Comparison of ENCODE assay signal across 7 cellular contexts in the genomic region with DNA sequence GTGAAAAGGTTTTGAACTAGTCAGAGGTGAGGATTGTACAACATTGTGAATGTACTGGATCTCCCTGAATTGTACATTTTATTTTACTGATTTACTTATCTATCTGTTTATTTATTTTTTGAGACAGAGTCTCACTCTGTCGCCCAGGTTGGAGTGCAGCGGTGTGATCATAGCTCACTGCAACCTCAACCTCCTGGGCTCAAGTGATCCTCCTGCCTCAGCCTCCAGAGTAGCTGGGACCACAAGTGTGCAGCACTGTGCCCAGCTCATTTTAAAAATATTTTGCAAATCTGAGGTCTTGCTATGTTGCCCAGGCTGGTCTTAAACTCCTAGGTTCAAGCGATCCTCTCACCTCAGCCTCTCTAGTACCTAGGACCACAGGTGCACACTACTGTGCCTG. TPM values are rescaled to one million over a fixed set of nuclear protein-coding genes. Genes with fewer than 3 reads are reported as not detected.
DNase-seq lines count a peak whose midpoint lies in the region; ATAC-seq, FAIRE-seq and TF ChIP-seq lines count a peak whose summit lies in the region.
"Not testable (repeated sequence)": the region's sequence is repeated elsewhere in the genome, so short reads cannot be mapped to it uniquely, and the experiment has no call there.

No MANE protein-coding gene starts in this region.

- in situ Hi-C loops in HepG2 (cut with HindIII; ENCODE audit: extremely low pct_ligation_motif_present, low pct_unique_long_range_greater_than_20kb): loop anchor here (5.0 kb wide), 2 partner anchors 138 to 422 kb away; partner anchors contain the start of gene BRI3

- not testable (repeated sequence) for TF ChIP-seq POLR2A in A549 (IDR thresholded peaks at IDR 0.05; ENCODE audit: low read length); HCT116 (IDR thresholded peaks at IDR 0.05; ENCODE audit: borderline replicate concordance, extremely low read depth, insufficient read depth, insufficient read length); endothelial cell of umbilical vein (IDR thresholded peaks at IDR 0.05; ENCODE audit: low read depth, low read length); HepG2 (IDR thresholded peaks at IDR 0.05; ENCODE audit: insufficient read depth in 1 of 2, low read depth in 2 of 2, low read length in 2 of 2)

- BruUV-seq in HCT116 (replicated peaks; lab: Mats Ljungman, UMichigan); PC-3 (replicated peaks; lab: Mats Ljungman, UMichigan); endothelial cell of umbilical vein (replicated peaks; lab: Mats Ljungman, UMichigan); HepG2 (replicated peaks; lab: Mats Ljungman, UMichigan): not testable (repeated sequence)

- H3K27me3 ChIP-seq in HCT116 (ENCODE audit: insufficient read depth, low read length); PC-3 (ENCODE audit: low read length); RWPE2 (ENCODE audit: insufficient read depth, poor library complexity, severe bottlenecking); endothelial cell of umbilical vein (ENCODE audit: control insufficient read depth in 2 of 2, insufficient read depth in 2 of 2, low read length in 2 of 2); HepG2 (ENCODE audit: control insufficient read depth in 1 of 2, insufficient read depth in 2 of 2, low read length in 2 of 2); smooth muscle cell (ENCODE audit: low read depth): not testable (repeated sequence)

- not testable (repeated sequence) for FAIRE-seq in A549 (lab: Jason Lieb, UNC); endothelial cell of umbilical vein (lab: Jason Lieb, UNC); HepG2 (lab: Jason Lieb, UNC)

- H3K4me2 ChIP-seq in A549: peak overlapping the region; percentile 63
- H3K4me2 ChIP-seq in HCT116 (ENCODE audit: low read length): peak overlapping the region; percentile 78
- not testable (repeated sequence) for H3K4me2 ChIP-seq in PC-3 (ENCODE audit: low read length); endothelial cell of umbilical vein (ENCODE audit: insufficient read depth, low read length); smooth muscle cell
- H3K4me2 ChIP-seq in HepG2 (ENCODE audit: low read depth, low read length): peak overlapping the region; percentile 98

- not testable (repeated sequence) for TF ChIP-seq RAD21 in A549 (conservative IDR thresholded peaks at IDR 0.05 in 1 of 2, IDR thresholded peaks at IDR 0.05 in 1 of 2); HCT116 (IDR thresholded peaks at IDR 0.05; ENCODE audit: low read depth); HepG2 (CRISPR knock-in tag; IDR thresholded peaks at IDR 0.05)

- H3K27ac ChIP-seq in A549 (peak overlapping the region; percentile 85 to 90), HCT116 (ENCODE audit: low read depth, low read length) (0 out of 2 replicates have a peak overlapping the region, but pooled peaks have one; percentile 78), PC-3 (ENCODE audit: low read length) (peak overlapping the region; percentile 79), RWPE2 (ENCODE audit: poor library complexity, severe bottlenecking) (peak overlapping the region; percentile 72), endothelial cell of umbilical vein (ENCODE audit: insufficient read depth, low read depth, low read length) (peak overlapping the region; percentile 69), HepG2 (ENCODE audit: extremely low read length, insufficient read depth, low read length) (peak overlapping the region; percentile 99), smooth muscle cell (ENCODE audit: low read depth) (peak overlapping the region; percentile 93)

- H3K4me3 ChIP-seq in A549; HCT116 (replicated peaks in 1 of 2; ENCODE audit: low read depth in 1 of 2, low read length in 2 of 2); PC-3 (ENCODE audit: low read length); RWPE2 (ENCODE audit: severe bottlenecking); endothelial cell of umbilical vein (replicated peaks in 1 of 3; ENCODE audit: insufficient read depth in 1 of 3, low read depth in 1 of 3, low read length in 3 of 3); smooth muscle cell: not testable (repeated sequence)
- peak overlapping the region; percentile 55 to 72 (median 72) for H3K4me3 ChIP-seq in HepG2 (replicated peaks in 1 of 3; ENCODE audit: insufficient read depth in 1 of 3, low read depth in 2 of 3, low read length in 3 of 3)

- H3K4me1 ChIP-seq in A549 (peaks cover 45% of the 10 kb centered on the region), HCT116 (ENCODE audit: control insufficient read depth in 1 of 2, insufficient read depth in 2 of 2, low read length in 2 of 2) (peaks cover 30 to 57% of the 10 kb centered on the region in 2 experiments), PC-3 (ENCODE audit: insufficient read depth, low read length) (peaks cover 33% of the 10 kb centered on the region), RWPE2 (ENCODE audit: insufficient read depth, poor library complexity, severe bottlenecking) (peaks cover 25% of the 10 kb centered on the region), endothelial cell of umbilical vein (ENCODE audit: control insufficient read depth, extremely low read depth, insufficient read depth, low read length) (peaks cover 13% of the 10 kb centered on the region), HepG2 (ENCODE audit: insufficient read depth, low read length) (peaks cover 55% of the 10 kb centered on the region)
- H3K4me1 ChIP-seq in smooth muscle cell (ENCODE audit: low read depth): not testable (repeated sequence)

- POLR2A ChIA-PET in A549 (lab: Yijun Ruan, JAX) (interaction anchor here (2.7 kb wide), 1 partner anchor 19 kb away, joined by 18 read pairs; the partner anchor contains the start of gene BAIAP2L1), HCT116 (lab: Charles Lee) (interaction anchor here (1.1 kb wide), 1 partner anchor 460 kb away, joined by 3 read pairs; no protein-coding TSS in a partner anchor), PC-3 (lab: Charles Lee; ENCODE audit: unreplicated experiment) (interaction anchor here (0.6 kb wide), 1 partner anchor 113 kb away, joined by 3 read pairs; no protein-coding TSS in a partner anchor), HepG2 (lab: Yijun Ruan, JAX) (interaction anchor here (1.4 to 6.4 kb wide), 2 partner anchors 18 to 49 kb away, joined by 3 to 103 read pairs; partner anchors contain the start of gene BAIAP2L1)
- POLR2A ChIA-PET in endothelial cell of umbilical vein (lab: Charles Lee): not testable (repeated sequence)

- not testable (repeated sequence) for H3K9me2 ChIP-seq in HCT116 (ENCODE audit: insufficient read depth); PC-3 (replicated peaks; ENCODE audit: low read length)

- not testable (repeated sequence) for ATAC-seq in A549; HCT116; PC-3; RWPE2 (ENCODE audit: low read depth); HepG2

- CTCF ChIA-PET in A549 (lab: Yijun Ruan, JAX) (interaction anchor here (0.6 to 11.5 kb wide), 19 partner anchors 14 to 947 kb away, joined by 3 to 192 read pairs (median 8); partner anchors contain the start of gene BAIAP2L1), HCT116 (lab: Charles Lee) (interaction anchor here (1.7 to 4.8 kb wide), 4 partner anchors 19 to 416 kb away, joined by 4 to 31 read pairs (median 10); partner anchors contain the start of gene BAIAP2L1), PC-3 (lab: Charles Lee) (interaction anchor here (0.6 to 1.8 kb wide), 2 partner anchors 19 to 326 kb away, joined by 3 to 10 read pairs; partner anchors contain the start of gene BAIAP2L1), endothelial cell of umbilical vein (lab: Charles Lee) (interaction anchor here (0.7 to 3.0 kb wide), 6 partner anchors 10 to 326 kb away, joined by 3 to 15 read pairs (median 10); partner anchors contain the start of gene BAIAP2L1), HepG2 (lab: Yijun Ruan, JAX; ENCODE audit: low intra/inter-chr PET ratio, low total read pairs) (interaction anchor here (2.2 kb wide), 1 partner anchor 326 kb away, joined by 8 read pairs; no protein-coding TSS in a partner anchor)

- H3K9me3 ChIP-seq in A549; HCT116 (ENCODE audit: control insufficient read depth in 1 of 2, insufficient read depth in 1 of 2, low read depth in 1 of 2, low read length in 2 of 2); PC-3 (ENCODE audit: low read length); RWPE2 (ENCODE audit: severe bottlenecking); endothelial cell of umbilical vein (replicated peaks; ENCODE audit: control insufficient read depth, insufficient read depth, low read length); HepG2 (ENCODE audit: low read length); smooth muscle cell (replicated peaks; ENCODE audit: low read depth): not testable (repeated sequence)

- RAD21 ChIA-PET in HCT116 (lab: Charles Lee; ENCODE audit: low non-redundant PET in 1 of 2, low total read pairs in 2 of 2, uncharacterized antibody in 2 of 2, unreplicated experiment in 2 of 2): not testable (repeated sequence)

- not testable (repeated sequence) for H3F3A ChIP-seq in PC-3 (ENCODE audit: low read length, unreplicated experiment); smooth muscle cell (ENCODE audit: low read depth)

- WGBS in A549 (ENCODE audit: missing lambda C conversion rate): 86% methylated on average over 3 of the region's 3 CpGs
- 58% methylated on average over 3 of the region's 3 CpGs for WGBS in HepG2 (ENCODE audit: low lambda C conversion rate)
- WGBS in smooth muscle cell (ENCODE audit: low lambda C conversion rate): 98% methylated on average over 3 of the region's 3 CpGs

- not testable (repeated sequence) for H2AFZ ChIP-seq in HCT116 (ENCODE audit: low read depth, low read length, poor library complexity, severe bottlenecking); PC-3 (ENCODE audit: low read length); endothelial cell of umbilical vein (ENCODE audit: low read depth, low read length); HepG2 (ENCODE audit: low read length); smooth muscle cell (ENCODE audit: low read depth)

- not testable (repeated sequence) for TF ChIP-seq EP300 in A549 (IDR thresholded peaks at IDR 0.05); HepG2 (IDR thresholded peaks at IDR 0.05; ENCODE audit: low read depth in 2 of 2, low read length in 2 of 2); HepG2 (CRISPR knock-in tag; IDR thresholded peaks at IDR 0.05; ENCODE audit: borderline replicate concordance)

- H3K9me1 ChIP-seq in endothelial cell of umbilical vein (replicated peaks; ENCODE audit: control insufficient read depth, extremely low read depth, insufficient read depth, low read length): not testable (repeated sequence)

- not testable (repeated sequence) for H4K20me1 ChIP-seq in HCT116 (ENCODE audit: insufficient read depth); PC-3 (ENCODE audit: low read length); endothelial cell of umbilical vein (replicated peaks; ENCODE audit: control insufficient read depth, extremely low read depth, insufficient read depth, low read length); HepG2 (ENCODE audit: insufficient read depth, low read length); smooth muscle cell (ENCODE audit: low read depth)

- DNase-seq in A549 (ENCODE audit: low read depth in 1 of 2, low spot score in 1 of 2); HCT116 (ENCODE audit: low read depth, low spot score); PC-3; RWPE2 (ENCODE audit: low spot score); endothelial cell of umbilical vein (ENCODE audit: low read depth, low spot score); HepG2 (ENCODE audit: low spot score); smooth muscle cell (lab: John Stamatoyannopoulos, UW; ENCODE audit: unreplicated experiment): not testable (repeated sequence)

- H3K9ac ChIP-seq in HCT116 (ENCODE audit: low read length) (peak overlapping the region; percentile 58; the same call in 1 of the 2 replicates), PC-3 (ENCODE audit: low read length) (peak overlapping the region; percentile 26; the same call in 1 of the 2 replicates), HepG2 (ENCODE audit: insufficient read depth, low read depth, low read length) (peak overlapping the region; percentile 87)
- not testable (repeated sequence) for H3K9ac ChIP-seq in endothelial cell of umbilical vein (replicated peaks; ENCODE audit: extremely low read depth, insufficient read depth, low read length); smooth muscle cell (ENCODE audit: low read depth)

- H3K36me3 ChIP-seq in HCT116 (ENCODE audit: control insufficient read depth in 1 of 2, insufficient read depth in 2 of 2, low read length in 2 of 2); PC-3 (ENCODE audit: low read depth, low read length); RWPE2 (ENCODE audit: low read depth); endothelial cell of umbilical vein (ENCODE audit: control insufficient read depth in 2 of 2, extremely low read depth in 1 of 2, insufficient read depth in 2 of 2, low read length in 2 of 2); HepG2 (replicated peaks in 1 of 2; ENCODE audit: control insufficient read depth in 1 of 2, insufficient read depth in 2 of 2, low read length in 2 of 2); smooth muscle cell (ENCODE audit: low read depth): not testable (repeated sequence)

- intact Hi-C loops in HCT116 (cut with micrococcal nuclease): loop anchor here (1.0 to 2.0 kb wide), 2 partner anchors 66 to 125 kb away; no protein-coding TSS in a partner anchor
- intact Hi-C loops in PC-3 (cut with micrococcal nuclease): loop anchor here (1.0 to 5.0 kb wide), 4 partner anchors 10 to 421 kb away; partner anchors contain the start of gene BRI3
- intact Hi-C loops in endothelial cell of umbilical vein (cut with micrococcal nuclease): loop anchor here (1.0 to 5.0 kb wide), 4 partner anchors 19 to 171 kb away; partner anchors contain the start of genes BAIAP2L1 and BRI3
- intact Hi-C loops in HepG2 (cut with micrococcal nuclease; ENCODE audit: unreplicated experiment): loop anchor here (1.0 kb wide), 1 partner anchor 19 kb away; the partner anchor contains the start of gene BAIAP2L1

- dilution Hi-C loops in endothelial cell of umbilical vein (cut with MboI; ENCODE audit: extremely low pct_ligation_motif_present, low sequenced_read_pairs): not testable (repeated sequence)

- not testable (repeated sequence) for TF ChIP-seq CTCF in A549 (IDR thresholded peaks at IDR 0.05); HCT116 (IDR thresholded peaks at IDR 0.05 in 2 of 3, conservative IDR thresholded peaks at IDR 0.05 in 1 of 3; ENCODE audit: borderline replicate concordance in 1 of 3, insufficient read depth in 1 of 3, low read depth in 2 of 3, low read length in 2 of 3); PC-3 (conservative IDR thresholded peaks at IDR 0.05; ENCODE audit: low read depth, low read length); RWPE2 (IDR thresholded peaks at IDR 0.05; ENCODE audit: poor library complexity, severe bottlenecking); endothelial cell of umbilical vein (IDR thresholded peaks at IDR 0.05; ENCODE audit: extremely low read depth in 1 of 2, insufficient read depth in 1 of 2, low read depth in 1 of 2, low read length in 2 of 2); HepG2 (CRISPR knock-in tag; IDR thresholded peaks at IDR 0.05); smooth muscle cell (IDR thresholded peaks at IDR 0.05; ENCODE audit: borderline replicate concordance, insufficient read depth, poor library complexity, severe bottlenecking)

- H3K79me2 ChIP-seq in HCT116 (ENCODE audit: insufficient read depth, low read length); PC-3 (ENCODE audit: low read length); endothelial cell of umbilical vein (ENCODE audit: control insufficient read depth, insufficient read depth, low read length); HepG2 (ENCODE audit: insufficient read depth, low read length); smooth muscle cell (ENCODE audit: low read depth): not testable (repeated sequence)

RNA-seq across cellular contexts. Expression of gene BAIAP2L1, which starts 19.1 kb away (rescaled TPM):
- 79.1 and 89.3 TPM in 2 replicates for polyA plus RNA-seq in A549 (2011; rRNA removed)
- 56.6 and 59.7 TPM in 2 replicates for polyA plus RNA-seq in A549 (2012; cell fraction: cytosol; rRNA removed)
- 62.6 and 68.6 TPM in 2 replicates for polyA plus RNA-seq in A549 (2012; cell fraction: nucleus; rRNA removed)
- 39.4 to 45.9 TPM (median 40.4 TPM) in 3 replicates for polyA plus RNA-seq in A549 (2017; fragmentation: RNase III; extraction: RNeasy Plus Mini Kit Qiagen cat#74134 plus additional on column Dnase treatment)
- polyA minus RNA-seq in A549 (2011; rRNA and poly(A)+ RNA removed): 57.4 and 62.0 TPM in 2 replicates
- 61.2 TPM for total RNA-seq in HCT116 (2021; ENCODE audit: unreplicated experiment)
- polyA plus RNA-seq in HCT116 (2012): 50.5 and 53.8 TPM in 2 replicates
- 18.9 and 30.5 TPM in 2 replicates for total RNA-seq in PC-3 (2014; rRNA removed)
- 1.1 and 1.2 TPM in 2 replicates for total RNA-seq in endothelial cell of umbilical vein
- 0.32 and 0.35 TPM in 2 replicates for polyA plus RNA-seq in endothelial cell of umbilical vein
- 0.44 and 0.49 TPM in 2 replicates for polyA plus RNA-seq in endothelial cell of umbilical vein (2011; cell fraction: cytosol; rRNA removed)
- 0.66 and 0.78 TPM in 2 replicates for polyA plus RNA-seq in endothelial cell of umbilical vein (2011; cell fraction: nucleus; rRNA removed)
- 1.5 and 1.7 TPM in 2 replicates for polyA plus RNA-seq in endothelial cell of umbilical vein (2012)
- 0.49 and 0.64 TPM in 2 replicates for polyA minus RNA-seq in endothelial cell of umbilical vein
- polyA minus RNA-seq in endothelial cell of umbilical vein (2011; cell fraction: cytosol; rRNA and poly(A)+ RNA removed): 10.0 TPM
- polyA minus RNA-seq in endothelial cell of umbilical vein (2011; cell fraction: nucleus; rRNA and poly(A)+ RNA removed): 0.34 TPM in 2 replicates
- total RNA-seq in HepG2 (2016; rRNA removed; fragmentation: Illumina TruSeq; extraction: Trizol): 13.0 and 13.7 TPM in 2 replicates
- total RNA-seq in HepG2 (2016; cell fraction: cytosol; rRNA removed; fragmentation: Illumina TruSeq; extraction: Trizol; ENCODE audit: low read depth): 5.5 and 6.3 TPM in 2 replicates
- 11.1 and 13.2 TPM in 2 replicates for total RNA-seq in HepG2 (2016; cell fraction: insoluble cytoplasmic fraction; rRNA removed; fragmentation: Illumina TruSeq; extraction: Trizol)
- 11.9 and 12.9 TPM in 2 replicates for total RNA-seq in HepG2 (2016; cell fraction: membrane; rRNA removed; fragmentation: Illumina TruSeq; extraction: Trizol)
- total RNA-seq in HepG2 (2016; cell fraction: nucleus; rRNA removed; fragmentation: Illumina TruSeq; extraction: Trizol): 8.6 and 9.2 TPM in 2 replicates
- polyA plus RNA-seq in HepG2 (2011; rRNA removed): 21.5 and 23.3 TPM in 2 replicates
- 15.8 and 16.8 TPM in 2 replicates for polyA plus RNA-seq in HepG2 (2011; cell fraction: cytosol; rRNA removed)
- 13.8 and 18.8 TPM in 2 replicates for polyA plus RNA-seq in HepG2 (2011; cell fraction: nucleus; rRNA removed)
- polyA plus RNA-seq in HepG2 (2012): 21.3 and 25.8 TPM in 2 replicates
- polyA plus RNA-seq in HepG2 (2016; cell fraction: cytosol; fragmentation: Illumina TruSeq; extraction: Trizol; ENCODE audit: low read depth): 11.6 and 12.1 TPM in 2 replicates
- polyA plus RNA-seq in HepG2 (2016; cell fraction: insoluble cytoplasmic fraction; fragmentation: Illumina TruSeq; extraction: Trizol; ENCODE audit: low read depth): 20.8 and 27.2 TPM in 2 replicates
- 17.6 and 17.7 TPM in 2 replicates for polyA plus RNA-seq in HepG2 (2016; cell fraction: membrane; fragmentation: Illumina TruSeq; extraction: Trizol; ENCODE audit: low read depth)
- polyA plus RNA-seq in HepG2 (2016; cell fraction: nucleus; fragmentation: Illumina TruSeq; extraction: Trizol; ENCODE audit: insufficient read depth, low read depth): 18.6 and 20.4 TPM in 2 replicates
- polyA minus RNA-seq in HepG2 (2011; rRNA and poly(A)+ RNA removed; ENCODE audit: low replicate concordance): 16.5 and 17.8 TPM in 2 replicates
- polyA minus RNA-seq in HepG2 (2011; cell fraction: cytosol; rRNA and poly(A)+ RNA removed): 10.0 and 14.2 TPM in 2 replicates
- polyA minus RNA-seq in HepG2 (2011; cell fraction: nucleus; rRNA and poly(A)+ RNA removed): 15.8 and 24.1 TPM in 2 replicates
- 55.1 and 63.1 TPM in 2 replicates for total RNA-seq in smooth muscle cell
- polyA plus RNA-seq in smooth muscle cell: 45.0 and 47.2 TPM in 2 replicates
